In the genomic region with DNA sequence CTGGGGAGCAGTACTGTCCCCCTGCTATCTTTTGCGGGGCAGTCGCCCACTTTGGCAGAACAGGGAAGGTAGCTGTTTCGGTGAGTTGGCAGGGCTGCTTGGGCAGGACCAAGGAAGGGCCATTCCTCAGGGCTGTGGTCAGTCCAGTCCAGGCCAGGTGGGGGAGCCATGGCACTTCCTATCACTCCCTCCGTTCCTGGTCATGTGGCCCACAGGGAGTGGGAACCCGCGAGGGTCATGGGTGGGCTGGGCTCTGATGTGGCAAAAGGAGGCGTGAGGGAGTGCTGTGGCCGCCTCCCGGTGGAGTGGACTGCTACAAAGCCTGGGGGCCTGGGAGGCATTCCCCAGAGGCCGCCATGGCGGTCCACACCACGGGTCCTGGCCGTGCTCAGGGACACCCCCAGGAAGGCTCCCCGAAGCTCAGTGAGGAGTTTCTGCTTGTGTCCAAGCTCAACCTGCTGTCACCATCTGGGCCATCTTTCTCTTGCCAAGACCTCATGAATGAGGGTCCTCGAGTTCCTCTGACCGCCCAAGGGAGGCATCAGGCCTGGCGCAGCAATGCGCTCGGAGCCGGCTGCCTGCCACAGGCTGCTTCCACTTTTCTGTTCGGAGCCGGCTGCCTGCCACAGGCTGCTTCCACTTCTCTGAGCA, we compare ENCODE assay signal across 7 cellular contexts. TPM values are rescaled to one million over a fixed set of nuclear protein-coding genes. Genes with fewer than 3 reads are reported as not detected.
DNase-seq lines count a peak whose midpoint lies in the region; ATAC-seq and TF ChIP-seq lines count a peak whose summit lies in the region.
"Had no signal": no experiment of that assay in that cellular context is flagged by ENCODE, and none has a peak within 500 bp of the region (broad histone marks: within the 10 kb centered on the region; RNA-seq: fewer than 3 reads in every experiment).

No MANE protein-coding gene starts in this region.

- peaks cover 11% of the 10 kb centered on the region for H3K4me1 Mint-ChIP-seq in nephron progenitor cell

- no peak overlapping the region for H3K4me3 Mint-ChIP-seq in nephron progenitor cell

- H3K9me3 Mint-ChIP-seq in nephron progenitor cell = no peaks in the 10 kb centered on the region

- TF ChIP-seq CTCF in nephron progenitor cell (IDR thresholded peaks at IDR 0.05) = peak; percentile 3

- ATAC-seq in GM18498 (IDR thresholded peaks at IDR 0.05; ENCODE audit: unreplicated experiment) = no peak

- no peaks in the 10 kb centered on the region for H3K27me3 Mint-ChIP-seq in nephron progenitor cell (ENCODE audit: low read depth, poor library complexity)

- H3K36me3 Mint-ChIP-seq in nephron progenitor cell (ENCODE audit: low read depth) = peaks cover 6% of the 10 kb centered on the region

- DNase-seq in HT-29 (ENCODE audit: low spot score) (peak; percentile 56), ecto neural progenitor cell (ENCODE audit: low spot score) (peak; percentile 66), nephron progenitor cell (peak; percentile 48), AML-193 (lab: John Stamatoyannopoulos, UW) (no peak), T-helper 9 cell (no peak)
- DNase-seq: small intestine had no signal

- no peak overlapping the region for H3K27ac Mint-ChIP-seq in nephron progenitor cell

RNA-seq across cellular contexts. Expression of a gene that starts 11.9 kb away (rescaled TPM):
- total RNA-seq in HT-29 (2014; rRNA removed; shearing (Covaris generic)) = 68.2 and 80.6 TPM in 2 replicates

RNA-seq across cellular contexts. Expression of a gene that starts 27.0 kb away (rescaled TPM):
- total RNA-seq in HT-29 (2014; rRNA removed; shearing (Covaris generic)) = 38.5 and 46.6 TPM in 2 replicates

RNA-seq across cellular contexts. Expression of a gene that starts 56.0 kb away (rescaled TPM):
- total RNA-seq in HT-29 (2014; rRNA removed; shearing (Covaris generic)) = 29.2 and 39.6 TPM in 2 replicates

RNA-seq across cellular contexts. Expression of a gene that starts 56.3 kb away (rescaled TPM):
- 1,254 and 1,310 TPM in 2 replicates for total RNA-seq in HT-29 (2014; rRNA removed; shearing (Covaris generic))

Comparison
In these comparisons a context has a peak if more than half of its experiments do, and no peak if none do; other contexts are left out.
1. DNase-seq: peak in HT-29 (single experiment), ecto neural progenitor cell (single experiment) and nephron progenitor cell (single experiment); none in AML-193 (0 of 2) and T-helper 9 cell (single experiment).